15 cellular contexts compared by ENCODE assay signal in the genomic region with DNA sequence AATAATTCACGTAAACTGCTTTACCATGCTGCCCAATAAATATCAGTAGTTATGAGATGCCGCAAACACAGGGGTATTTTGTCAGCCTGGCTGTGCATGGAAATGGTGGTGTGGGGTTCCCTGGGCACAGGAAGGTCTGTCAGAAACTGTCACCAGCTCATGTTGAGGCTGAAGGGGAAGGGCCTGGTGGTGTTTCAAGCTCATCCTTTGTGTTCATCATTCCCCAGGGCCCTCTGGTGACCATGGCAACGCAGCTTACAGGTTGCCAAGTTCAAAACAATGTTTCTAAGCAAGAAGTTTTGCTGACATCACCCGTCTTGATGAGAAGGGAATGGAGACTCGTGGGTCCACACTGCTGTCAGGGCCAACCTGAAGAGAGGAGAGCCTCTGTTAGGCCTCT.
"Had no signal": no experiment of that assay in that cellular context is flagged by ENCODE, and none has a peak within 500 bp of the region (broad histone marks: within the 10 kb centered on the region; RNA-seq: fewer than 3 reads in every experiment).

No MANE protein-coding gene starts in this region.

- H3K4me1 Mint-ChIP-seq: activated B cell treated with CpG ODN at 0.5 μM for 24 hours; activated CD4-positive, alpha-beta T cell treated with anti-CD3 and anti-CD28 coated beads, Interleukin-2, amount 10 ng/mL, durations not matched to agents 24 days and 14 days; stimulated activated memory B cell treated with anti-CD40 and anti-IgM and Interleukin-4, amounts not matched to agents 10 μg/mL and 1 μg/mL and 100 μg/mL, for 72 hours had no signal

- H3K4me3 ChIP-seq: colonic mucosa, gastroesophageal sphincter, spleen, transverse colon had no signal

- H3K9me3 Mint-ChIP-seq: activated B cell treated with CpG ODN at 0.5 μM for 24 hours; activated CD4-positive, alpha-beta T cell treated with anti-CD3 and anti-CD28 coated beads, Interleukin-2, amount 10 ng/mL, durations not matched to agents 24 days and 14 days; activated T-helper 2 cell treated with anti-CD3 and anti-CD28 coated beads, Interferon-gamma antibody, Interleukin-2, Interleukin-4, amounts not matched to agents 10 μg/mL and 5 μg/mL and 100 μg/mL, durations not matched to agents 14 hours and 24 hours and 36 hours had no signal

- H3K9me3 ChIP-seq: colonic mucosa, gastroesophageal sphincter, transverse colon had no signal

- H3K27me3 Mint-ChIP-seq: activated CD4-positive, alpha-beta T cell treated with anti-CD3 and anti-CD28 coated beads, Interleukin-2, amount 10 ng/mL, durations not matched to agents 24 days and 14 days; stimulated activated memory B cell treated with anti-CD40 and anti-IgM and Interleukin-4, amounts not matched to agents 10 μg/mL and 1 μg/mL and 100 μg/mL, for 72 hours had no signal

- H3K4me1 ChIP-seq: colonic mucosa, gastroesophageal sphincter, spleen, transverse colon had no signal

- H3K36me3 ChIP-seq: colonic mucosa, gastroesophageal sphincter, spleen, transverse colon had no signal

- H3K36me3 Mint-ChIP-seq: stimulated activated memory B cell treated with anti-CD40 and anti-IgM and Interleukin-4, amounts not matched to agents 10 μg/mL and 1 μg/mL and 100 μg/mL, for 72 hours had no signal

- H3K27me3 ChIP-seq: colonic mucosa, gastroesophageal sphincter, spleen, transverse colon had no signal

- DNase-seq: activated B cell treated with CpG ODN at 0.5 μM for 24 hours; activated CD4-positive, alpha-beta T cell treated with anti-CD3 and anti-CD28 coated beads, Interleukin-2, amount 10 ng/mL, durations not matched to agents 24 days and 14 days; activated CD8-positive, alpha-beta memory T cell treated with anti-CD3 and anti-CD28 coated beads for 24 hours; activated naive CD4-positive, alpha-beta T cell treated with anti-CD3 and anti-CD28 coated beads, Interleukin-2, amount 50 U/mL, for 16 hours; activated T-cell treated with anti-CD3 and anti-CD28 coated beads for 4 hours; caudate nucleus; colonic mucosa; hippocampal formation; spleen; stimulated activated CD4-positive, alpha-beta T cell treated with anti-CD3 and anti-CD28 coated beads, Interleukin-1b, Interleukin-23, amount 100 ng/mL, for 48 hours; transverse colon had no signal

- H3K27ac Mint-ChIP-seq: activated B cell treated with CpG ODN at 0.5 μM for 24 hours; activated CD4-positive, alpha-beta T cell treated with anti-CD3 and anti-CD28 coated beads, Interleukin-2, amount 10 ng/mL, durations not matched to agents 24 days and 14 days; activated T-helper 2 cell treated with anti-CD3 and anti-CD28 coated beads, Interferon-gamma antibody, Interleukin-2, Interleukin-4, amounts not matched to agents 10 μg/mL and 5 μg/mL and 100 μg/mL, durations not matched to agents 14 hours and 24 hours and 36 hours; stimulated activated memory B cell treated with anti-CD40 and anti-IgM and Interleukin-4, amounts not matched to agents 10 μg/mL and 1 μg/mL and 100 μg/mL, for 72 hours had no signal

- H3K4me3 Mint-ChIP-seq: activated B cell treated with CpG ODN at 0.5 μM for 24 hours; activated CD4-positive, alpha-beta T cell treated with anti-CD3 and anti-CD28 coated beads, Interleukin-2, amount 10 ng/mL, durations not matched to agents 24 days and 14 days; stimulated activated memory B cell treated with anti-CD40 and anti-IgM and Interleukin-4, amounts not matched to agents 10 μg/mL and 1 μg/mL and 100 μg/mL, for 72 hours had no signal

- H3K27ac ChIP-seq: colonic mucosa, gastroesophageal sphincter, spleen, transverse colon had no signal

- ATAC-seq: gastroesophageal sphincter; sciatic nerve; stimulated activated memory B cell treated with anti-CD40 and anti-IgM and Interleukin-4, amounts not matched to agents 10 μg/mL and 1 μg/mL and 100 μg/mL, for 72 hours had no signal
